10 cellular contexts compared by ENCODE assay signal in the genomic region with DNA sequence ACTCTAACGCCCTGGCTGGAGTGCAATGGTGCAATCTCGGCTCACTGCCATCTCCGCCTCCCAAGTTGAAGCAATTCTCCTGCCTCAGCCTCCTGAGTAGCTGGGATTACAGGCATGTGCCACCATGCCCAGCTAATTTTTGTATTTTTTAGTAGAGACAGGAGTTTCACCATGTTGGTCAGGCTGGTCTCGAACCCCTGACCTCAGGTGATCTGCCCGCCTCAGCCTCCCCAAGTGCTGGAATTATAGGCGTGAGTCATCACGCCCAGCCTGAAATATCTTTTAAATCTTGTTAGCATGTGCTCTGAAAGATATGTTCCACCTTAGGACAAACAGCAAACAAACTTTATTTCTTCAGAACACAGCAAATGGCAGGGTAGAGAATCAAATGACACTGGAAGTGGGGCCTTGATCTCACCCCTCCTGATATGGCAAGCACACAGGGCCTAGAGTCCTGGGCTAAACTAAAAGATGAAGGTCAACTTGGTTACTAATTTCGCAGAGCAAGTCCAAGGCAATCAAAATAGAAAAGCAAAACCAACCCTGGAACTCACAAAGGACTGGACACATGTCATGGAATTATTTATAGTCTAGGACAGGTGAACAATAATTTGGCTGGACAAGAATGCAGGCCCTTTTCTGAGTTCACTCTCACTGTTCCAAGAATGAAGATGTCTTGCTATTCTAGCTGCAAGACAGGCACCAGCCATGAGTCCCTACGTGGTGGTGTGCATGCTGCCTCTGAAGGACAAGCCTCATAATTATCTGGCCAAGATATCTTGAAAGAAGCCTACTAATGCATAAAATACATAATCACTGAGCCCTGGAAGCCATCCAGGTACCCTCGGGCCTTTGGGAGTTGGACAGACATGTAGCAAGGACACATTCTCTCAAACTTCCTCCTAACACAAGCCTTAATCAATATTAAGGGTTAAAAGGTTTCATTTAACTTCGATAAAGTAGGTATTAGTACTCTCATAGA. TPM values are rescaled to one million over a fixed set of nuclear protein-coding genes. Genes with fewer than 3 reads are reported as not detected.
DNase-seq lines count a peak whose midpoint lies in the region; ATAC-seq, FAIRE-seq and TF ChIP-seq lines count a peak whose summit lies in the region.
"Had no signal": no experiment of that assay in that cellular context is flagged by ENCODE, and none has a peak within 500 bp of the region (broad histone marks: within the 10 kb centered on the region; RNA-seq: fewer than 3 reads in every experiment).

No MANE protein-coding gene starts in this region.

- H3K4me1 ChIP-seq in GM12878 (ENCODE audit: control insufficient read depth, insufficient read depth, low read length): peaks cover 67% of the 10 kb centered on the region
- peaks cover 28% of the 10 kb centered on the region for H3K4me1 ChIP-seq in mesenchymal stem cell (ENCODE audit: control insufficient read depth, insufficient read depth, low read depth, low read length)
- peaks cover 78% of the 10 kb centered on the region for H3K4me1 ChIP-seq in vagina

- H2BK15ac ChIP-seq in mesenchymal stem cell (ENCODE audit: low read depth, poor library complexity, severe bottlenecking): no peak overlapping the region

- WGBS in GM12878 (ENCODE audit: insufficient coverage, insufficient replicate concordance, low lambda C conversion rate, missing lambda C conversion rate): 80% methylated on average over 11 of the region's 11 CpGs
- WGBS in mesenchymal stem cell: 96% methylated on average over 8 of the region's 11 CpGs

- no TSS peak for BruUV-seq in GM12878 (replicated peaks; lab: Mats Ljungman, UMichigan)

- H3K4ac ChIP-seq in mesenchymal stem cell (ENCODE audit: low read depth in 1 of 2, low read length in 2 of 2): peak overlapping the region in 1 of 2 experiments; percentile 84

- H2BK120ac ChIP-seq in mesenchymal stem cell (ENCODE audit: low read depth, low read length): peak overlapping the region; percentile 39

- TF ChIP-seq CTCF in GM12878 (IDR thresholded peaks at IDR 0.05 in 2 of 3, conservative IDR thresholded peaks at IDR 0.05 in 1 of 3; ENCODE audit: control insufficient read depth in 2 of 3, extremely low read depth in 1 of 3, insufficient read depth in 1 of 3, low read depth in 3 of 3, low read length in 3 of 3) (no peak), vagina (IDR thresholded peaks at IDR 0.05) (no peak)

- ATAC-seq in Right ventricle myocardium inferior: peak; percentile 48
- no peak for ATAC-seq in GM12878
- ATAC-seq in HG03095 (IDR thresholded peaks at IDR 0.05; ENCODE audit: unreplicated experiment): no peak

- H3K36me3 ChIP-seq in GM12878 (ENCODE audit: control insufficient read depth in 2 of 2, insufficient read depth in 2 of 2, low read length in 1 of 2) (peaks cover 3 to 10% of the 10 kb centered on the region in 2 experiments; a peak in 3 of 4 replicates), mesenchymal stem cell (ENCODE audit: control insufficient read depth in 1 of 2, insufficient read depth in 2 of 2, low read depth in 1 of 2, low read length in 2 of 2) (peaks cover 6 to 8% of the 10 kb centered on the region in 2 experiments), vagina (no peaks in the 10 kb centered on the region)

- RAD21 ChIA-PET in GM12878 (lab: Charles Lee; ENCODE audit: unreplicated experiment): interaction anchor here (1.0 to 4.1 kb wide), 12 partner anchors 9 to 98 kb away, joined by 3 to 34 read pairs (median 12); no protein-coding TSS in a partner anchor

- no peak overlapping the region for H2BK5ac ChIP-seq in mesenchymal stem cell (ENCODE audit: low read depth, low read length, poor library complexity, severe bottlenecking)

- TF ChIP-seq RAD21 in GM12878 (IDR thresholded peaks at IDR 0.05; ENCODE audit: insufficient read depth, low read depth, low read length): no peak

- H3K4me2 ChIP-seq in GM12878 (ENCODE audit: control insufficient read depth, insufficient read depth) (peak overlapping the region; percentile 89), mesenchymal stem cell (ENCODE audit: low read length, poor library complexity, severe bottlenecking) (no peak overlapping the region)

- POLR2A ChIA-PET in GM12878 (lab: Charles Lee): interaction anchor here (0.8 to 3.7 kb wide), 8 partner anchors 8 to 33 kb away, joined by 3 to 34 read pairs (median 4); no protein-coding TSS in a partner anchor

- H3K14ac ChIP-seq in mesenchymal stem cell (ENCODE audit: low read length in 2 of 2): no peak overlapping the region

- intact Hi-C loops in Right ventricle myocardium inferior (cut with DNase I): no loop called here
- intact Hi-C loops in cardiac septum (cut with DNase I): no loop called here
- intact Hi-C loops in GM12878 (cut with micrococcal nuclease; ENCODE audit: unreplicated experiment): loop anchor here (2.0 kb wide), 1 partner anchor 57 kb away; no protein-coding TSS in a partner anchor
- intact Hi-C loops in vagina (cut with DNase I): no loop called here

- DNase-seq in Right ventricle myocardium inferior (ENCODE audit: missing footprints) (no peak), cardiac septum (ENCODE audit: low spot score) (no peak), GM12878 (ENCODE audit: low read depth, low spot score) (no peak), mesenchymal stem cell (no peak), vagina (ENCODE audit: extremely low spot score in 2 of 2) (no peak), putamen (ENCODE audit: low spot score) (no peak), hippocampal formation (lab: John Stamatoyannopoulos, UW) (no peak)
- DNase-seq: naive B cell; stimulated activated naive CD4-positive, alpha-beta T cell had no signal

- peak overlapping the region in 1 of 2 experiments; percentile 77 for H2BK12ac ChIP-seq in mesenchymal stem cell (ENCODE audit: low read length in 2 of 2)

- H3K27ac ChIP-seq in GM12878 (ENCODE audit: control insufficient read depth, insufficient read depth) (peak overlapping the region; percentile 68), mesenchymal stem cell (ENCODE audit: low read length, poor library complexity, severe bottlenecking) (peak overlapping the region; percentile 60), vagina (peak overlapping the region; percentile 31)

- H3K4me3 ChIP-seq in GM12878 (peak overlapping the region; percentile 18; the same call in 1 of the 2 replicates), mesenchymal stem cell (ENCODE audit: insufficient read depth in 1 of 2, low read depth in 1 of 2, low read length in 2 of 2) (peak overlapping the region in 1 of 2 experiments; percentile 60), vagina (no peak overlapping the region)

- no peaks in the 10 kb centered on the region for H3K79me1 ChIP-seq in mesenchymal stem cell (replicated peaks; ENCODE audit: low read length, poor library complexity, severe bottlenecking)

- H3K27me3 ChIP-seq in GM12878 (replicated peaks in 1 of 2; ENCODE audit: control insufficient read depth in 2 of 2, insufficient read depth in 2 of 2, low read length in 1 of 2) (no peaks in the 10 kb centered on the region), mesenchymal stem cell (ENCODE audit: control insufficient read depth in 1 of 2, insufficient read depth in 1 of 2, low read length in 2 of 2) (no peaks in the 10 kb centered on the region), vagina (no peaks in the 10 kb centered on the region)

- TF ChIP-seq POLR2A in GM12878 (IDR thresholded peaks at IDR 0.05; ENCODE audit: low read depth, low read length): no peak
- TF ChIP-seq POLR2A in vagina (IDR thresholded peaks at IDR 0.05): no peak

- no peak overlapping the region for H2AFZ ChIP-seq in GM12878 (ENCODE audit: control insufficient read depth, low read depth, low read length)
- no peak overlapping the region for H2AFZ ChIP-seq in mesenchymal stem cell (ENCODE audit: low read depth, low read length)

- CTCF ChIA-PET in GM12878 (lab: Yijun Ruan, JAX): interaction anchor here (0.8 to 2.8 kb wide), 7 partner anchors 9 to 168 kb away, joined by 3 to 16 read pairs (median 5); partner anchors contain the start of gene SLC9A8

- H3K9ac ChIP-seq in GM12878 (ENCODE audit: control insufficient read depth, insufficient read depth, low read length) (no peak overlapping the region), mesenchymal stem cell (ENCODE audit: low read length) (peak overlapping the region; percentile 70)

- H3K79me2 ChIP-seq in GM12878 (ENCODE audit: control insufficient read depth, insufficient read depth, low read length): peaks cover 85% of the 10 kb centered on the region

- H4K91ac ChIP-seq in mesenchymal stem cell (ENCODE audit: low read length): no peak overlapping the region

- no peaks in the 10 kb centered on the region for H4K20me1 ChIP-seq in GM12878 (ENCODE audit: control insufficient read depth, insufficient read depth)

- H2AK5ac ChIP-seq in mesenchymal stem cell (ENCODE audit: low read length, severe bottlenecking): peak overlapping the region; percentile 92

- H3K9me3 ChIP-seq in GM12878 (replicated peaks; ENCODE audit: control insufficient read depth, insufficient read depth, low read length) (no peaks in the 10 kb centered on the region), mesenchymal stem cell (ENCODE audit: control insufficient read depth, low read length) (no peaks in the 10 kb centered on the region), vagina (no peaks in the 10 kb centered on the region)

- SMC1A ChIA-PET in GM12878 (lab: Charles Lee; ENCODE audit: uncharacterized antibody, unreplicated experiment): interaction anchor here (0.9 to 4.4 kb wide), 23 partner anchors 9 to 147 kb away, joined by 3 to 60 read pairs (median 5); partner anchors contain the start of gene SLC9A8

- in situ Hi-C loops in GM12878 (cut with MboI): loop anchor here (25.0 kb wide), 1 partner anchor 834 kb away; the partner anchor contains the start of gene PTPN1

- no peak overlapping the region for H4K8ac ChIP-seq in mesenchymal stem cell (ENCODE audit: low read length)

- no peak for TF ChIP-seq EP300 in GM12878 (IDR thresholded peaks at IDR 0.05; ENCODE audit: borderline replicate concordance in 1 of 2, control insufficient read depth in 1 of 2, low read depth in 2 of 2, low read length in 2 of 2)

- H3K23ac ChIP-seq in mesenchymal stem cell (ENCODE audit: low read length in 2 of 2): no peak overlapping the region

- FAIRE-seq in GM12878 (lab: Jason Lieb, UNC): no peak

- H3K18ac ChIP-seq in mesenchymal stem cell (ENCODE audit: low read depth in 1 of 2, low read length in 2 of 2): peak overlapping the region; percentile 55 to 74

RNA-seq across cellular contexts. Expression of gene B4GALT5, which starts 35.6 kb away (rescaled TPM):
- total RNA-seq in Right ventricle myocardium inferior: 44.0 TPM
- total RNA-seq in cardiac septum: 28.0 TPM
- total RNA-seq in GM12878 (2013; cell fraction: nucleolus; rRNA removed): 50.1 and 53.1 TPM in 2 replicates
- total RNA-seq in GM12878 (2014; rRNA removed): 11.6 and 12.7 TPM in 2 replicates
- 25.2 and 25.4 TPM in 2 replicates for total RNA-seq in GM12878 (2014; rRNA removed; fragmentation: Illumina TruSeq; extraction: Trizol)
- 28.3 and 28.7 TPM in 2 replicates for total RNA-seq in GM12878 (2021)
- 8.9 TPM for polyA plus RNA-seq in GM12878 (2011; ENCODE audit: low read depth)
- 55.5 and 58.7 TPM in 2 replicates for polyA plus RNA-seq in GM12878 (2011; rRNA removed)
- 42.2 and 48.9 TPM in 2 replicates for polyA plus RNA-seq in GM12878 (2011; cell fraction: cytosol; rRNA removed)
- 21.1 and 21.3 TPM in 2 replicates for polyA plus RNA-seq in GM12878 (2011; cell fraction: nucleus; rRNA removed)
- 11.5 and 15.5 TPM in 2 replicates for polyA plus RNA-seq in GM12878 (2012)
- 34.9 and 37.4 TPM in 2 replicates for polyA plus RNA-seq in GM12878 (2014; fragmentation: Illumina TruSeq; extraction: Trizol)
- polyA plus RNA-seq in GM12878 (2014; fragmentation: Nextera tagmentation; extraction: Ambion mirVana): 10 to 100 TPM; 10.0 to 15.3 TPM
- 24.6 and 25.5 TPM in 2 replicates for polyA plus RNA-seq in GM12878 (2014; rRNA removed)
- polyA plus RNA-seq in GM12878 (2016; fragmentation: Nextera tagmentation; extraction: Ambion mirVana): 1 to 10 TPM; 2.0 to 2.8 TPM
- 54.9 and 59.8 TPM in 2 replicates for polyA minus RNA-seq in GM12878 (2011; rRNA and poly(A)+ RNA removed)
- 21.9 and 23.4 TPM in 2 replicates for polyA minus RNA-seq in GM12878 (2011; cell fraction: cytosol; rRNA and poly(A)+ RNA removed)
- 6.4 and 9.8 TPM in 2 replicates for polyA minus RNA-seq in GM12878 (2011; cell fraction: nucleus; rRNA and poly(A)+ RNA removed)
- polyA plus RNA-seq in mesenchymal stem cell (2013, experiment 1 of 2): 31.5 TPM
- 32.4 TPM for polyA plus RNA-seq in mesenchymal stem cell (2013, experiment 2 of 2)
- total RNA-seq in vagina: 17.9 TPM
